In genomic region chr20:10521836-10522235, GRCh38 we compare ENCODE assay signal across 21 cellular contexts.
A peak's percentile ranks its signal among the peaks of the same experiment; 100 is the strongest.
DNase-seq lines count a peak whose midpoint lies in the region; ATAC-seq and TF ChIP-seq lines count a peak whose summit lies in the region.
"Had no signal": no experiment of that assay in that cellular context is flagged by ENCODE, and none has a peak within 500 bp of the region (broad histone marks: within the 10 kb centered on the region; RNA-seq: fewer than 3 reads in every experiment).

No MANE protein-coding gene starts in this region.

- H3K36me3 ChIP-seq in SK-N-SH (replicated peaks in 1 of 2; ENCODE audit: control insufficient read depth in 1 of 2, insufficient read depth in 2 of 2, low read length in 1 of 2) (no peaks in the 10 kb centered on the region), skeletal muscle satellite cell (ENCODE audit: insufficient read depth, low read length) (no peaks in the 10 kb centered on the region), ascending aorta (no peaks in the 10 kb centered on the region)
- H3K36me3 ChIP-seq: neutrophil had no signal

- TF ChIP-seq EP300 in SK-N-SH (IDR thresholded peaks at IDR 0.05; ENCODE audit: borderline replicate concordance in 1 of 2, low read depth in 1 of 2, low read length in 1 of 2): no peak

- ATAC-seq in activated CD8-positive, alpha-beta memory T cell treated with anti-CD3 and anti-CD28 coated beads, Interleukin-2, amount 10 ng/mL, durations not matched to agents 7 days and 5 days: no peak
- ATAC-seq in foreskin keratinocyte: no peak
- no peak for ATAC-seq in T-cell (replicated peaks in 1 of 4)
- ATAC-seq: GM23338 had no signal

- H3K9ac ChIP-seq in SK-N-SH: peak overlapping the region; percentile 52; the same call in 1 of the 2 replicates
- H3K9ac ChIP-seq in skeletal muscle satellite cell (ENCODE audit: low read depth, low read length): peak overlapping the region; percentile 16

- peak overlapping the region; percentile 65 to 97; a peak in 3 of 4 replicates for H3K27ac ChIP-seq in SK-N-SH (ENCODE audit: low read depth in 2 of 2, low read length in 1 of 2)
- peak overlapping the region; percentile 30 for H3K27ac ChIP-seq in foreskin keratinocyte
- H3K27ac ChIP-seq in ascending aorta: no peak overlapping the region
- H3K27ac ChIP-seq: neutrophil had no signal

- H3F3A ChIP-seq in SK-N-SH (replicated peaks; ENCODE audit: insufficient read depth): peaks cover 38% of the 10 kb centered on the region

- no peaks in the 10 kb centered on the region for H4K20me1 ChIP-seq in SK-N-SH (ENCODE audit: insufficient read depth)

- peaks cover 10% of the 10 kb centered on the region; the same call in 1 of the 2 replicates for H3K79me2 ChIP-seq in SK-N-SH (ENCODE audit: insufficient read depth)

- H3K4me1 ChIP-seq in SK-N-SH (ENCODE audit: control insufficient read depth in 1 of 2, insufficient read depth in 2 of 2, low read depth in 1 of 2, low read length in 1 of 2) (peaks cover 27 to 50% of the 10 kb centered on the region in 2 experiments), foreskin keratinocyte (peaks cover 53% of the 10 kb centered on the region), skeletal muscle satellite cell (ENCODE audit: control insufficient read depth, insufficient read depth, low read length) (peaks cover 55% of the 10 kb centered on the region), ascending aorta (no peaks in the 10 kb centered on the region)

- H3K36me3 Mint-ChIP-seq in activated CD8-positive, alpha-beta memory T cell treated with anti-CD3 and anti-CD28 coated beads, Interleukin-2, amount 10 ng/mL, durations not matched to agents 7 days and 5 days: peaks cover 6% of the 10 kb centered on the region
- H3K36me3 Mint-ChIP-seq in T-cell: peaks cover 22% of the 10 kb centered on the region
- H3K36me3 Mint-ChIP-seq: mesothelial cell of epicardium had no signal

- intact Hi-C loops in ascending aorta (cut with DNase I): no loop called here

- H3K27ac Mint-ChIP-seq in activated CD8-positive, alpha-beta memory T cell treated with anti-CD3 and anti-CD28 coated beads, Interleukin-2, amount 10 ng/mL, durations not matched to agents 7 days and 5 days: peak overlapping the region; percentile 5
- no peak overlapping the region for H3K27ac Mint-ChIP-seq in T-cell
- H3K27ac Mint-ChIP-seq: GM23338, mesothelial cell of epicardium had no signal

- POLR2A ChIA-PET in SK-N-SH (lab: Yijun Ruan, JAX) (no interaction called here), T-cell (lab: Charles Lee) (no interaction called here)

- no peak for DNase-seq in activated CD8-positive, alpha-beta memory T cell treated with anti-CD3 and anti-CD28 coated beads, Interleukin-2, amount 10 ng/mL, durations not matched to agents 7 days and 5 days
- DNase-seq in activated CD8-positive, alpha-beta memory T cell treated with anti-CD3 and anti-CD28 coated beads for 24 hours: no peak
- DNase-seq in SK-N-SH (no peak), foreskin keratinocyte (no peak), UCSD-AML1 (lab: John Stamatoyannopoulos, UW; ENCODE audit: unreplicated experiment) (no peak), ascending aorta (ENCODE audit: low spot score in 2 of 2) (no peak), T-cell (no peak)
- DNase-seq: activated CD4-positive, CD25-positive, alpha-beta regulatory T cell treated with anti-CD3 and anti-CD28 coated beads, Interleukin-2, amount 50 U/mL, for 72 hours; activated effector memory CD4-positive, alpha-beta T cell treated with anti-CD3 and anti-CD28 coated beads, Interleukin-2, amount 50 U/mL, for 16 hours; CD8-positive, alpha-beta memory T cell; DND-41; NCI-H2081; NCI-H524 treated with DMSO at 0.1 percent for 48 hours; right cardiac atrium; SIG-M5; stimulated activated CD4-positive, alpha-beta T cell treated with anti-CD3 and anti-CD28 coated beads, Interleukin-1b, Interleukin-23, amount 100 ng/mL, for 48 hours had no signal

- H3K9me2 ChIP-seq in SK-N-SH: no peaks in the 10 kb centered on the region

- no peaks in the 10 kb centered on the region for H3K27me3 Mint-ChIP-seq in activated CD8-positive, alpha-beta memory T cell treated with anti-CD3 and anti-CD28 coated beads, Interleukin-2, amount 10 ng/mL, durations not matched to agents 7 days and 5 days
- H3K27me3 Mint-ChIP-seq in T-cell: no peaks in the 10 kb centered on the region
- H3K27me3 Mint-ChIP-seq: CD8-positive, alpha-beta memory T cell had no signal

- no peak overlapping the region for H3K4me3 Mint-ChIP-seq in activated CD8-positive, alpha-beta memory T cell treated with anti-CD3 and anti-CD28 coated beads, Interleukin-2, amount 10 ng/mL, durations not matched to agents 7 days and 5 days
- no peak overlapping the region for H3K4me3 Mint-ChIP-seq in T-cell
- H3K4me3 Mint-ChIP-seq: CD8-positive, alpha-beta memory T cell; GM23338; mesothelial cell of epicardium; T-helper 2 cell treated with Interferon-gamma antibody and Interleukin-4, amounts not matched to agents 5 μg/mL and 100 μg/mL, for 36 hours had no signal

- CTCF ChIA-PET in activated CD8-positive, alpha-beta memory T cell treated with anti-CD3 and anti-CD28 coated beads, Interleukin-2, amount 10 ng/mL, durations not matched to agents 7 days and 5 days (lab: Charles Lee): interaction anchor here (0.8 to 1.7 kb wide), 5 partner anchors 9 to 88 kb away, joined by 3 to 4 read pairs (median 3); partner anchors contain the start of gene MKKS
- CTCF ChIA-PET in SK-N-SH (lab: Yijun Ruan, JAX) (no interaction called here), T-cell (lab: Charles Lee) (no interaction called here)

- H3K4me1 Mint-ChIP-seq in activated CD8-positive, alpha-beta memory T cell treated with anti-CD3 and anti-CD28 coated beads, Interleukin-2, amount 10 ng/mL, durations not matched to agents 7 days and 5 days: peaks cover 32% of the 10 kb centered on the region
- peaks cover 19 to 28% (median 23%) of the 10 kb centered on the region in 3 donors for H3K4me1 Mint-ChIP-seq in T-cell

- H3K4me3 ChIP-seq in SK-N-SH (ENCODE audit: low read depth in 2 of 2, low read length in 1 of 2) (peak overlapping the region in 1 of 2 experiments; percentile 26; a peak in 2 of 4 replicates), skeletal muscle satellite cell (ENCODE audit: low read length) (peak overlapping the region; percentile 13), ascending aorta (no peak overlapping the region)
- H3K4me3 ChIP-seq: GM23338 had no signal

- H3K27me3 ChIP-seq in SK-N-SH (ENCODE audit: insufficient read depth) (no peaks in the 10 kb centered on the region), foreskin keratinocyte (no peaks in the 10 kb centered on the region), skeletal muscle satellite cell (ENCODE audit: control insufficient read depth, insufficient read depth, low read length) (no peaks in the 10 kb centered on the region), ascending aorta (no peaks in the 10 kb centered on the region)
- H3K27me3 ChIP-seq: neutrophil had no signal

- H3K4me2 ChIP-seq in SK-N-SH: peak overlapping the region; percentile 71
- peak overlapping the region; percentile 65 for H3K4me2 ChIP-seq in skeletal muscle satellite cell (ENCODE audit: low read length)
- H3K4me2 ChIP-seq: GM23338 had no signal

- WGBS in SK-N-SH (ENCODE audit: low lambda C conversion rate): 23% methylated on average over 1 of the region's 1 CpG

- TF ChIP-seq CTCF in SK-N-SH (IDR thresholded peaks at IDR 0.05) (no peak), foreskin keratinocyte (conservative IDR thresholded peaks at IDR 0.05) (no peak), ascending aorta (IDR thresholded peaks at IDR 0.05) (no peak)

- no peak overlapping the region for H2AFZ ChIP-seq in SK-N-SH (ENCODE audit: low read depth)
- H2AFZ ChIP-seq: GM23338 had no signal

- H3K9me3 Mint-ChIP-seq in activated CD8-positive, alpha-beta memory T cell treated with anti-CD3 and anti-CD28 coated beads, Interleukin-2, amount 10 ng/mL, durations not matched to agents 7 days and 5 days (ENCODE audit: low read depth): no peaks in the 10 kb centered on the region
- H3K9me3 Mint-ChIP-seq in T-cell: no peaks in the 10 kb centered on the region
- H3K9me3 Mint-ChIP-seq: CD8-positive, alpha-beta memory T cell; GM23338; T-helper 2 cell treated with Interferon-gamma antibody and Interleukin-4, amounts not matched to agents 5 μg/mL and 100 μg/mL, for 36 hours had no signal

- H3K9me3 ChIP-seq in SK-N-SH: no peaks in the 10 kb centered on the region
- no peaks in the 10 kb centered on the region for H3K9me3 ChIP-seq in skeletal muscle satellite cell (replicated peaks; ENCODE audit: low read length)
- H3K9me3 ChIP-seq in ascending aorta: no peaks in the 10 kb centered on the region
- H3K9me3 ChIP-seq: neutrophil had no signal

- no peak for TF ChIP-seq RAD21 in SK-N-SH (IDR thresholded peaks at IDR 0.05; ENCODE audit: low read length)

TF ChIP-seq in SK-N-SH, 30 proteins besides CTCF, POLR2A, EP300 and RAD21:
- 0 out of 2 replicates have a peak, but pooled peaks have one; percentile 4 for TF ChIP-seq PBX3 (IDR thresholded peaks at IDR 0.05)
- no peak for TF ChIP-seq JUND (IDR thresholded peaks at IDR 0.05)

Comparison
In these comparisons a context has a peak if more than half of its experiments do, and no peak if none do; other contexts are left out.
1. H3K27ac ChIP-seq: peak in SK-N-SH (2 of 2) and foreskin keratinocyte (single experiment); none in ascending aorta (0 of 2).